Comparison of ENCODE assay signal across 27 cellular contexts in the genomic region with DNA sequence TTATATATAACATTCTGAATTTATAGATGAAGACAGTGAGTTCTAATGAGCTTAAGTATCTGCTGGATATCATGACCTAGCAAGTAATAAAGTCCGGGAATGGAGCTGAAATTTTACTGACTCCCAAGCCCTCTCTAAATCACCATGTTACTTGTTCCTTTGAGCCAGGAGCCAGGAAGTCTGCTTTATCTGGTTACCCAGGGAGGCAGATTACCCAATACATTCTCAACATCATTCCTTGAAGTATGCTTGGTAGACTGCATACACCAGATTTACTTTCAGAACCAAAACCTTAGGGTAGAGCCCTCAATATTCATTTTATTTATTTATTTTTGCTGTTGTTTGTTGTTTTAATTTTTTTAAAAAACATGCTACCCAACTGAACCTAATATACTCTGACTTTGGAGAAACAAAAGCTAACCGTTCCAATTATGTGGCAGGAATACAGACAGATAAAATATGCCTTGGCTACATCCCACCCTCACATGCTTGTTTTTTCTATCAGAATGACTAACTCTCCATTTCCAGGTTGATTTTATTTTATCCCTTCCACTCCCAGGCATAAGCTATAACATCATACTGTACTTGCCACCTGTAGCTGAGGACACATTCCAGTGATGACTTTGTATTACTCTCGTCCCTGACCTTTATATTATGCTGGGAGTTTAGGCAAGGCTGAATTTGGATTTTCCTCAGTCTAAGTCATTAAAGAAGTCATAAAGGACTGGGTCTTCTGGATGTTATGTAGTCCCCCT.
DNase-seq lines count a peak whose midpoint lies in the region; TF ChIP-seq lines count a peak whose summit lies in the region.
"Had no signal": no experiment of that assay in that cellular context is flagged by ENCODE, and none has a peak within 500 bp of the region (broad histone marks: within the 10 kb centered on the region; RNA-seq: fewer than 3 reads in every experiment).

No MANE protein-coding gene starts in this region.

- POLR2A ChIA-PET in HEK293 (lab: Yijun Ruan, JAX) = no interaction called here

- no peak overlapping the region for H4K5ac ChIP-seq in mesendoderm (ENCODE audit: low read length)

- H3K4me3 Mint-ChIP-seq in type B pancreatic cell = no peak overlapping the region
- H3K4me3 Mint-ChIP-seq: activated CD4-positive, alpha-beta T cell treated with anti-CD3 and anti-CD28 coated beads for 36 hours; CD4-positive, alpha-beta T cell; naive B cell; stimulated activated memory B cell treated with anti-CD40 and anti-IgM and Interleukin-4, amounts not matched to agents 10 μg/mL and 1 μg/mL and 100 μg/mL, for 72 hours; T-helper 1 cell treated with Interleukin-12 subunit alpha and Interleukin-12 subunit beta and Interleukin-4 antibody, amounts not matched to agents 30 μg/mL and 1 μg/mL, for 36 hours had no signal

- H3K27me3 ChIP-seq in mesendoderm (ENCODE audit: insufficient read depth, low read length, poor library complexity) = no peaks in the 10 kb centered on the region
- H3K27me3 ChIP-seq: foreskin keratinocyte, heart right ventricle, suprapubic skin, uterus had no signal

- CTCF ChIA-PET in HEK293 (lab: Yijun Ruan, JAX) = interaction anchor here (0.6 to 0.9 kb wide), 3 partner anchors 13 to 978 kb away, joined by 3 read pairs; no protein-coding TSS in a partner anchor

- H3K9me3 ChIP-seq in HEK293 (ENCODE audit: control insufficient read depth, insufficient read depth, low read depth, low read length) = no peaks in the 10 kb centered on the region
- H3K9me3 ChIP-seq: heart right ventricle, suprapubic skin, uterus had no signal

- no peaks in the 10 kb centered on the region for H3K36me3 ChIP-seq in HEK293 (ENCODE audit: control insufficient read depth in 2 of 2, insufficient read depth in 1 of 2, low read length in 2 of 2)
- H3K36me3 ChIP-seq in mesendoderm (ENCODE audit: control insufficient read depth, insufficient read depth, low read length) = no peaks in the 10 kb centered on the region
- H3K36me3 ChIP-seq: heart right ventricle, suprapubic skin, uterus had no signal

- no peak overlapping the region for H3K23ac ChIP-seq in mesendoderm (ENCODE audit: low read length)

- H2BK15ac ChIP-seq in mesendoderm (replicated peaks; ENCODE audit: low read depth) = no peak overlapping the region

- no peaks in the 10 kb centered on the region for H3K27me3 Mint-ChIP-seq in type B pancreatic cell
- H3K27me3 Mint-ChIP-seq: naive B cell; stimulated activated memory B cell treated with anti-CD40 and anti-IgM and Interleukin-4, amounts not matched to agents 10 μg/mL and 1 μg/mL and 100 μg/mL, for 72 hours had no signal

- H3K4ac ChIP-seq in mesendoderm (ENCODE audit: low read depth, low read length) = no peak overlapping the region

- no peak overlapping the region for H2BK120ac ChIP-seq in mesendoderm (ENCODE audit: low read depth, low read length)

- H3K18ac ChIP-seq in mesendoderm (ENCODE audit: low read length) = no peak overlapping the region

- H3K9ac ChIP-seq in mesendoderm (ENCODE audit: low read length) = no peak overlapping the region

- H3K4me3 ChIP-seq in HEK293 (ENCODE audit: low read depth, low read length) = no peak overlapping the region
- no peak overlapping the region for H3K4me3 ChIP-seq in cardiac fibroblast (replicated peaks in 1 of 2; ENCODE audit: low read depth in 2 of 2, low read length in 2 of 2)
- H3K4me3 ChIP-seq in mesendoderm (ENCODE audit: low read length) = no peak overlapping the region
- H3K4me3 ChIP-seq: heart right ventricle, K562, suprapubic skin, uterus had no signal

- H2BK5ac ChIP-seq in mesendoderm (ENCODE audit: low read length) = no peak overlapping the region

- H3K79me1 ChIP-seq in mesendoderm (ENCODE audit: low read length) = no peaks in the 10 kb centered on the region

- no peak overlapping the region for H3K56ac ChIP-seq in mesendoderm (ENCODE audit: low read length)

- no peak overlapping the region for H3K27ac ChIP-seq in HEK293 (ENCODE audit: extremely low read depth, low read depth, low read length)
- no peak overlapping the region for H3K27ac ChIP-seq in mesendoderm (ENCODE audit: low read depth, low read length)
- H3K27ac ChIP-seq: foreskin keratinocyte, heart right ventricle, suprapubic skin had no signal

- H3K4me1 ChIP-seq in HEK293 (ENCODE audit: control insufficient read depth, insufficient read depth, low read length) (peaks cover 4% of the 10 kb centered on the region; the same call in 1 of the 2 replicates), mesendoderm (ENCODE audit: control insufficient read depth, low read depth, low read length) (no peaks in the 10 kb centered on the region)
- H3K4me1 ChIP-seq: uterus had no signal

- H3K27ac Mint-ChIP-seq in type B pancreatic cell = no peak overlapping the region
- H3K27ac Mint-ChIP-seq: activated CD4-positive, alpha-beta T cell treated with anti-CD3 and anti-CD28 coated beads for 36 hours; CD4-positive, alpha-beta T cell; stimulated activated memory B cell treated with anti-CD40 and anti-IgM and Interleukin-4, amounts not matched to agents 10 μg/mL and 1 μg/mL and 100 μg/mL, for 72 hours; T-helper 1 cell treated with Interleukin-12 subunit alpha and Interleukin-12 subunit beta and Interleukin-4 antibody, amounts not matched to agents 30 μg/mL and 1 μg/mL, for 36 hours had no signal

- no peak overlapping the region for H2AK5ac ChIP-seq in mesendoderm (ENCODE audit: low read length)

- TF ChIP-seq CTCF in HEK293 (tag by site-specific recombination; IDR thresholded peaks at IDR 0.05) (no peak), cardiac fibroblast (IDR thresholded peaks at IDR 0.05; ENCODE audit: low read depth, low read length) (no peak), type B pancreatic cell (conservative IDR thresholded peaks at IDR 0.05) (no peak)

- DNase-seq in AG20443 (ENCODE audit: low spot score) = peak; percentile 27
- peak; percentile 30 to 69 for DNase-seq in cardiac fibroblast (ENCODE audit: low read depth in 2 of 2)
- peak; percentile 55 for DNase-seq in mesendoderm
- DNase-seq in type B pancreatic cell (ENCODE audit: extremely low spot score, unreplicated experiment) = no peak
- no peak for DNase-seq in NCI-H1417 treated with DMSO at 0.1 percent for 48 hours (lab: John Stamatoyannopoulos, UW)
- no peak for DNase-seq in GM19240 (ENCODE audit: insufficient read length, low spot score)
- DNase-seq in AML-193 (lab: John Stamatoyannopoulos, UW) = no peak
- DNase-seq: ACHN; activated CD4-positive, alpha-beta T cell treated with anti-CD3 and anti-CD28 coated beads for 36 hours; activated CD8-positive, alpha-beta memory T cell treated with anti-CD3 and anti-CD28 coated beads for 24 hours; activated T-cell treated with anti-CD3 and anti-CD28 coated beads, Interleukin-2, amount 50 U/mL, for 1 hour; amygdala; CD4-positive, alpha-beta T cell; foreskin keratinocyte; heart right ventricle; left cardiac atrium; MM.1S; naive B cell; NCI-H1436 treated with DMSO at 0.1 percent for 48 hours; NCI-H345; NCI-H774; uterus had no signal

- no peaks in the 10 kb centered on the region for H3K9me3 Mint-ChIP-seq in type B pancreatic cell
- H3K9me3 Mint-ChIP-seq: CD4-positive, alpha-beta T cell; naive B cell; stimulated activated memory B cell treated with anti-CD40 and anti-IgM and Interleukin-4, amounts not matched to agents 10 μg/mL and 1 μg/mL and 100 μg/mL, for 72 hours; T-helper 1 cell treated with Interleukin-12 subunit alpha and Interleukin-12 subunit beta and Interleukin-4 antibody, amounts not matched to agents 30 μg/mL and 1 μg/mL, for 36 hours had no signal

- H4K8ac ChIP-seq in mesendoderm (ENCODE audit: low read depth, low read length) = no peak overlapping the region

- H3K36me3 Mint-ChIP-seq in type B pancreatic cell = no peaks in the 10 kb centered on the region
- H3K36me3 Mint-ChIP-seq: naive B cell; stimulated activated memory B cell treated with anti-CD40 and anti-IgM and Interleukin-4, amounts not matched to agents 10 μg/mL and 1 μg/mL and 100 μg/mL, for 72 hours had no signal

- no peak overlapping the region for H3K4me2 ChIP-seq in mesendoderm (ENCODE audit: low read length)

- H3K4me1 Mint-ChIP-seq in type B pancreatic cell (ENCODE audit: unreplicated experiment) = peaks cover 33% of the 10 kb centered on the region
- H3K4me1 Mint-ChIP-seq: activated CD4-positive, alpha-beta T cell treated with anti-CD3 and anti-CD28 coated beads for 36 hours had no signal

- no CpG with 5 or more reads among the region's 3 CpGs for WGBS in mesendoderm (ENCODE audit: extremely low coverage, insufficient coverage, low lambda C conversion rate)

- no peaks in the 10 kb centered on the region for H3K79me2 ChIP-seq in mesendoderm (ENCODE audit: control insufficient read depth, insufficient read depth, low read length)

TF ChIP-seq in HEK293, 187 proteins besides CTCF, POLR2A, EP300 and RAD21:
- TF ChIP-seq SCRT2 (tag by site-specific recombination; IDR thresholded peaks at IDR 0.05) (peak; percentile 91), ZNF138 (tag by site-specific recombination; IDR thresholded peaks at IDR 0.05; ENCODE audit: borderline replicate concordance) (no peak), ZNF24 (tag by site-specific recombination; IDR thresholded peaks at IDR 0.05) (no peak), ZBTB20 (tag by site-specific recombination; IDR thresholded peaks at IDR 0.05) (0 out of 2 replicates have a peak, but pooled peaks have one; percentile 4), ZIC2 (tag by site-specific recombination; IDR thresholded peaks at IDR 0.05) (no peak), SCRT1 (tag by site-specific recombination; IDR thresholded peaks at IDR 0.05; ENCODE audit: borderline replicate concordance) (peak; percentile 60; the same call in 1 of the 2 replicates)
- TF ChIP-seq, protein P1, sequence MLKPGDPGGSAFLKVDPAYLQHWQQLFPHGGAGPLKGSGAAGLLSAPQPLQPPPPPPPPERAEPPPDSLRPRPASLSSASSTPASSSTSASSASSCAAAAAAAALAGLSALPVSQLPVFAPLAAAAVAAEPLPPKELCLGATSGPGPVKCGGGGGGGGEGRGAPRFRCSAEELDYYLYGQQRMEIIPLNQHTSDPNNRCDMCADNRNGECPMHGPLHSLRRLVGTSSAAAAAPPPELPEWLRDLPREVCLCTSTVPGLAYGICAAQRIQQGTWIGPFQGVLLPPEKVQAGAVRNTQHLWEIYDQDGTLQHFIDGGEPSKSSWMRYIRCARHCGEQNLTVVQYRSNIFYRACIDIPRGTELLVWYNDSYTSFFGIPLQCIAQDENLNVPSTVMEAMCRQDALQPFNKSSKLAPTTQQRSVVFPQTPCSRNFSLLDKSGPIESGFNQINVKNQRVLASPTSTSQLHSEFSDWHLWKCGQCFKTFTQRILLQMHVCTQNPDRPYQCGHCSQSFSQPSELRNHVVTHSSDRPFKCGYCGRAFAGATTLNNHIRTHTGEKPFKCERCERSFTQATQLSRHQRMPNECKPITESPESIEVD (tag by site-specific recombination; IDR thresholded peaks at IDR 0.05) = peak; percentile 11; the same call in 1 of the 2 replicates

Comparison
In these comparisons a context has a peak if more than half of its experiments do, and no peak if none do; other contexts are left out.
1. DNase-seq: peak in AG20443 (single experiment), cardiac fibroblast (2 of 2) and mesendoderm (single experiment); none in type B pancreatic cell (single experiment), NCI-H1417 treated with DMSO at 0.1 percent for 48 hours (single experiment), GM19240 (single experiment) and AML-193 (0 of 2).